8 cellular contexts compared by ENCODE assay signal in genomic region chr6:121334299-121335104, GRCh38. TPM values are rescaled to one million over a fixed set of nuclear protein-coding genes. Genes with fewer than 3 reads are reported as not detected.
DNase-seq lines count a peak whose midpoint lies in the region; ATAC-seq and TF ChIP-seq lines count a peak whose summit lies in the region.

Gene TBC1D32 (minus strand): TSS chr6:121334480. CDS start chr6:121334430, 50 bp downstream.

- POLR2A ChIA-PET in CD4-positive, alpha-beta memory T cell (lab: Charles Lee; ENCODE audit: partially characterized antibody), result interaction anchor here (1.1 to 1.9 kb wide), 3 partner anchors 14 to 18 kb away, joined by 3 to 5 read pairs (median 3); no protein-coding TSS in a partner anchor
- POLR2A ChIA-PET in activated CD4-positive, alpha-beta memory T cell treated with anti-CD3 and anti-CD28 coated beads, Interleukin-2, amount 10 ng/mL, durations not matched to agents 7 days and 5 days (lab: Charles Lee), result interaction anchor here (0.9 to 1.8 kb wide), 6 partner anchors 9 to 1137 kb away, joined by 3 to 5 read pairs (median 4); partner anchors contain the start of gene SERINC1

- H3K4me3 Mint-ChIP-seq in CD4-positive, alpha-beta memory T cell, result peak within 1 kb of the TSS; percentile 93 to 99 (median 97)
- H3K4me3 Mint-ChIP-seq in activated CD4-positive, alpha-beta memory T cell treated with anti-CD3 and anti-CD28 coated beads, Interleukin-2, amount 10 ng/mL, durations not matched to agents 7 days and 5 days, result peak within 1 kb of the TSS; percentile 95

- intact Hi-C loops in CD4-positive, alpha-beta memory T cell (cut with micrococcal nuclease), result loop anchor here (1.0 to 2.0 kb wide), 4 partner anchors 66 to 1986 kb away; partner anchors contain the start of genes HSF2, MAN1A1 and SERINC1
- intact Hi-C loops in lower leg skin (cut with DNase I; ENCODE audit: low total_unique reads), result no loop called here

- H3K36me3 ChIP-seq in CD4-positive, alpha-beta memory T cell (ENCODE audit: insufficient read depth, low read length), result no peaks in the 10 kb centered on the region

- peak within 1 kb of the TSS; percentile 95 to 100 (median 99) for H3K27ac Mint-ChIP-seq in CD4-positive, alpha-beta memory T cell
- H3K27ac Mint-ChIP-seq in activated CD4-positive, alpha-beta memory T cell treated with anti-CD3 and anti-CD28 coated beads, Interleukin-2, amount 10 ng/mL, durations not matched to agents 7 days and 5 days, result peak within 1 kb of the TSS; percentile 98

- peaks cover 29% of the 10 kb centered on the region for H3K4me1 ChIP-seq in CD4-positive, alpha-beta memory T cell (ENCODE audit: insufficient read depth, low read length)

- 0 to 1% methylated on average over 45 to 52 of the region's 52 CpGs for WGBS in lower leg skin, 2 donors

- DNase-seq in CD4-positive, alpha-beta memory T cell, result peak; percentile 87 to 91 (median 89)
- DNase-seq in HK-2 (ENCODE audit: unreplicated experiment) (peak; percentile 95), NCI-H82 treated with DMSO at 0.1 percent for 48 hours (lab: John Stamatoyannopoulos, UW; ENCODE audit: unreplicated experiment) (peak; percentile 47), ecto neural progenitor cell (ENCODE audit: low spot score) (peak; percentile 93), lower leg skin (ENCODE audit: low spot score in 2 of 2) (peak; percentile 86 to 98)
- peak; percentile 89 for DNase-seq in activated CD4-positive, alpha-beta memory T cell treated with anti-CD3 and anti-CD28 coated beads, Interleukin-2, amount 10 ng/mL, durations not matched to agents 7 days and 5 days
- peak; percentile 81 to 92 for DNase-seq in stimulated activated CD4-positive, alpha-beta T cell treated with anti-CD3 and anti-CD28 coated beads, Interleukin-4, amount 100 ng/mL, for 4 hours

- H3K4me3 ChIP-seq in CD4-positive, alpha-beta memory T cell (ENCODE audit: low read length in 2 of 2), result peak within 1 kb of the TSS; percentile 91 to 96
- peak within 1 kb of the TSS; percentile 72 for H3K4me3 ChIP-seq in lower leg skin (ENCODE audit: low read depth, poor library complexity, severe bottlenecking)

- ATAC-seq in GM19455 (IDR thresholded peaks at IDR 0.05; ENCODE audit: unreplicated experiment), result peak; percentile 97

- no peaks in the 10 kb centered on the region for H3K27me3 Mint-ChIP-seq in CD4-positive, alpha-beta memory T cell
- peaks cover 3% of the 10 kb centered on the region for H3K27me3 Mint-ChIP-seq in activated CD4-positive, alpha-beta memory T cell treated with anti-CD3 and anti-CD28 coated beads, Interleukin-2, amount 10 ng/mL, durations not matched to agents 7 days and 5 days

- peak within 1 kb of the TSS; percentile 98 for H3K27ac ChIP-seq in CD4-positive, alpha-beta memory T cell (ENCODE audit: low read depth, low read length)

- TF ChIP-seq POLR2A in lower leg skin (IDR thresholded peaks at IDR 0.05), result no peak

- peaks cover 14 to 38% (median 23%) of the 10 kb centered on the region in 4 donors for H3K4me1 Mint-ChIP-seq in CD4-positive, alpha-beta memory T cell
- peaks cover 36% of the 10 kb centered on the region for H3K4me1 Mint-ChIP-seq in activated CD4-positive, alpha-beta memory T cell treated with anti-CD3 and anti-CD28 coated beads, Interleukin-2, amount 10 ng/mL, durations not matched to agents 7 days and 5 days

- CTCF ChIA-PET in CD4-positive, alpha-beta memory T cell (lab: Charles Lee; ENCODE audit: partially characterized antibody), result interaction anchor here (0.8 to 1.1 kb wide), 4 partner anchors 10 to 66 kb away, joined by 3 to 4 read pairs (median 4); no protein-coding TSS in a partner anchor
- CTCF ChIA-PET in activated CD4-positive, alpha-beta memory T cell treated with anti-CD3 and anti-CD28 coated beads, Interleukin-2, amount 10 ng/mL, durations not matched to agents 7 days and 5 days (lab: Charles Lee), result interaction anchor here (1.7 kb wide), 1 partner anchor 16 kb away, joined by 5 read pairs; no protein-coding TSS in a partner anchor

- H3K9me3 Mint-ChIP-seq in CD4-positive, alpha-beta memory T cell, result no peaks in the 10 kb centered on the region
- no peaks in the 10 kb centered on the region for H3K9me3 Mint-ChIP-seq in activated CD4-positive, alpha-beta memory T cell treated with anti-CD3 and anti-CD28 coated beads, Interleukin-2, amount 10 ng/mL, durations not matched to agents 7 days and 5 days

- no peak for TF ChIP-seq CTCF in lower leg skin (IDR thresholded peaks at IDR 0.05)

- H3K9me3 ChIP-seq in CD4-positive, alpha-beta memory T cell (ENCODE audit: control insufficient read depth in 1 of 2, low read length in 2 of 2), result no peaks in the 10 kb centered on the region

- no peaks in the 10 kb centered on the region for H3K27me3 ChIP-seq in CD4-positive, alpha-beta memory T cell (ENCODE audit: insufficient read depth, low read length)

- H3K36me3 Mint-ChIP-seq in CD4-positive, alpha-beta memory T cell, result peaks cover 0 to 10% of the 10 kb centered on the region in 2 donors
- H3K36me3 Mint-ChIP-seq in activated CD4-positive, alpha-beta memory T cell treated with anti-CD3 and anti-CD28 coated beads, Interleukin-2, amount 10 ng/mL, durations not matched to agents 7 days and 5 days (ENCODE audit: low read depth), result peaks cover 2% of the 10 kb centered on the region

RNA-seq across cellular contexts. Expression of gene TBC1D32, which starts in this region (rescaled TPM):
- 10 to 100 TPM; 11.2 to 13.2 TPM for total RNA-seq in CD4-positive, alpha-beta memory T cell
- polyA plus RNA-seq in CD4-positive, alpha-beta memory T cell, result 1 to 10 TPM in 1 of 2 donors, not detected in 1; 5.5 TPM
- total RNA-seq in activated CD4-positive, alpha-beta memory T cell treated with anti-CD3 and anti-CD28 coated beads, Interleukin-2, amount 10 ng/mL, durations not matched to agents 7 days and 5 days, result 1 to 10 TPM; 6.3 to 8.9 TPM
- 1 to 10 TPM; 5.2 to 8.6 (median 6.7) TPM for total RNA-seq in lower leg skin

Comparison
In these comparisons a context has a peak if more than half of its experiments do, and no peak if none do; other contexts are left out.
1. Peak in every context shown above with its lines: DNase-seq, ATAC-seq, H3K4me3 ChIP-seq and H3K27ac ChIP-seq.